In the genomic region with DNA sequence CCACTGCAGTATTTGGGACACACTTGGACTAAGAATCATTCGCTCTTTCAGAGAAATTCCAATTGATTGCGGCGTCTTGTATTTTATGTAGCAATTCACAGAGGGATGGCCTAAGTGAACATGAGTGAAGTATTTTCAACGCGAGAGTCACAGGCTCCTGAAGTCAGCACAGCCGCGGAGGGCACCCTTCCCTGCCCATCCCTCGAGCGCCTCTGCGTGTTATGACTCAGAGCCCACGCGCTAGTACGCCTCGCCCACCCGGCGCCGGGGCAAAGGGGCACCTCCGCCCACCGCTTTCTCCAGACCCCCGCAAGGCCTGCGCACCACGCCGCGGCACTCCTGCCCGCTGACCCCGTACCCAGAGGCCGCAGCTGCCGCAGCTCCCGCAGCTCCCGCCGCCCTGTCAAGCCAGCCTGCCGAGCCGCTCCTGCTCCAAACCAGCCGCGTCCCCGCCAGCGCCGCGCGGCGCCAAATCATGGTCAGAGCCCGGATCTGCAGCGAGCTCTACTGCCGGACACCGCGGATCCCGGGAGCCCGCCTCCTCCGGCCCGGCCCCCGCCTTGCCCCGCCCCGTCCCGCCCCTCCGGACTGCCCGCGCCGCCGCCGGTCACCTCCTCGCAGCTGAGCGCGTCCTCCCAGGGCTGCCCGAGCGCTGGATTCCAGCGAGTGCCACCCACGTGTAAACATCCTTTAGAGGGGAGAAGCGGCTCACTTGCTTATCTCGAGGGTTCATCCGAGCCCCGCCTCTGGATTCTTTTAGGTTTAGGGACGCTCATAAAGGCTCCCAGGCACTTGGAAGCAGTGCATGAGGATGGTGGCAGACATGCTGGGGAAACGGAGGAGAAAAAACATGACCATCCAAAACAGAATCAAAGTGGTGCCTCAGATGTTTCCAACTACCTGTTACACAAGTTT, we compare ENCODE assay signal across 8 cellular contexts. TPM values are rescaled to one million over a fixed set of nuclear protein-coding genes. Genes with fewer than 3 reads are reported as not detected.
DNase-seq lines count a peak whose midpoint lies in the region; TF ChIP-seq lines count a peak whose summit lies in the region.

TSS of gene GLRX2 (minus strand) at position 509 of the 915 bp plus-strand sequence. CDS start at position 477, 32 bp downstream.

- H2AFZ ChIP-seq in GM23248 = peak within 1 kb of the TSS; percentile 88
- peak within 1 kb of the TSS; percentile 100 for H2AFZ ChIP-seq in Karpas-422 (ENCODE audit: low read length)
- H2AFZ ChIP-seq in neural cell (ENCODE audit: low read depth, low read length) = peak within 1 kb of the TSS; percentile 38

- H3K27ac ChIP-seq in GM23248 = peak within 1 kb of the TSS; percentile 93
- H3K27ac ChIP-seq in Karpas-422 (ENCODE audit: low read length) = no peak within 1 kb of the TSS
- no peak within 1 kb of the TSS for H3K27ac ChIP-seq in neural cell (ENCODE audit: low read length)
- H3K27ac ChIP-seq in stomach = peak within 1 kb of the TSS; percentile 87 to 96 (median 94)

- H3K9me3 ChIP-seq in GM23248 (ENCODE audit: low read depth) (no peaks in the 10 kb centered on the region), Karpas-422 (ENCODE audit: low read length) (no peaks in the 10 kb centered on the region), neural cell (ENCODE audit: low read length) (no peaks in the 10 kb centered on the region), stomach (no peaks in the 10 kb centered on the region)

- H3K27me3 ChIP-seq in GM23248 (replicated peaks; ENCODE audit: insufficient read depth) (no peaks in the 10 kb centered on the region), Karpas-422 (ENCODE audit: low read length) (no peaks in the 10 kb centered on the region), neural cell (ENCODE audit: insufficient read depth, low read depth, low read length) (peaks cover 4% of the 10 kb centered on the region), stomach (no peaks in the 10 kb centered on the region)

- H3K36me3 ChIP-seq in GM23248 (ENCODE audit: low read depth) = 0 out of 2 replicates have a peak, but pooled peaks cover 8% of the 10 kb centered on the region
- H3K36me3 ChIP-seq in Karpas-422 (ENCODE audit: insufficient read depth, low read length) = peaks cover 10% of the 10 kb centered on the region; the same call in 1 of the 2 replicates
- H3K36me3 ChIP-seq in neural cell (ENCODE audit: insufficient read depth, low read length) = no peaks in the 10 kb centered on the region
- peaks cover 0 to 8% (median 6%) of the 10 kb centered on the region in 4 donors for H3K36me3 ChIP-seq in stomach

- WGBS in GM23248 (ENCODE audit: low coverage in 1 of 2, low lambda C conversion rate in 2 of 2, missing lambda C conversion rate in 2 of 2), 2 experiments = 2% methylated on average over 44 to 55 of the region's 73 CpGs
- 0 to 1% (median 0%) methylated on average over 26 to 73 of the region's 73 CpGs for WGBS in stomach, 5 donors

- H4K20me1 ChIP-seq in GM23248 (ENCODE audit: insufficient read depth) = no peaks in the 10 kb centered on the region
- H4K20me1 ChIP-seq in Karpas-422 (ENCODE audit: insufficient read depth, low read depth, low read length) = no peaks in the 10 kb centered on the region
- no peaks in the 10 kb centered on the region for H4K20me1 ChIP-seq in neural cell (ENCODE audit: insufficient read depth)

- H3K9me2 ChIP-seq in GM23248 (ENCODE audit: insufficient read depth) (no peaks in the 10 kb centered on the region), Karpas-422 (replicated peaks; ENCODE audit: insufficient read depth, low read length) (no peaks in the 10 kb centered on the region), neural cell (ENCODE audit: insufficient read depth, low read length) (no peaks in the 10 kb centered on the region)

- H3K79me2 ChIP-seq in GM23248 (ENCODE audit: insufficient read depth) = peaks cover 43% of the 10 kb centered on the region
- H3K79me2 ChIP-seq in Karpas-422 (ENCODE audit: low read length) = peaks cover 45% of the 10 kb centered on the region
- no peaks in the 10 kb centered on the region for H3K79me2 ChIP-seq in neural cell (replicated peaks; ENCODE audit: insufficient read depth, low read length)

- intact Hi-C loops in stomach (cut with DNase I; ENCODE audit: low total_unique reads) = loop anchor here (10.0 kb wide), 1 partner anchor 50 kb away; the partner anchor contains the start of genes RO60 and UCHL5

- H3F3A ChIP-seq in GM23248 (ENCODE audit: insufficient read depth) = peaks cover 39% of the 10 kb centered on the region
- peaks cover 5% of the 10 kb centered on the region for H3F3A ChIP-seq in neural cell (ENCODE audit: insufficient read depth, low read length, poor library complexity, severe bottlenecking)

- H3K4me1 ChIP-seq in GM23248 (ENCODE audit: insufficient read depth) (peaks cover 12% of the 10 kb centered on the region), Karpas-422 (ENCODE audit: low read length) (peaks cover 21% of the 10 kb centered on the region), stomach (peaks cover 5 to 29% (median 21%) of the 10 kb centered on the region in 4 donors)

- peak within 1 kb of the TSS; percentile 91 for H3K4me3 ChIP-seq in GM23248
- H3K4me3 ChIP-seq in Karpas-422 (ENCODE audit: low read length) = peak within 1 kb of the TSS; percentile 98
- peak within 1 kb of the TSS; percentile 83 for H3K4me3 ChIP-seq in fibroblast of the aortic adventitia (ENCODE audit: low read depth, low read length)
- peak within 1 kb of the TSS; percentile 87 for H3K4me3 ChIP-seq in neural cell (ENCODE audit: low read length)
- peak within 1 kb of the TSS; percentile 60 to 92 (median 80) for H3K4me3 ChIP-seq in stomach

- no peak for TF ChIP-seq CTCF in fibroblast of the aortic adventitia (IDR thresholded peaks at IDR 0.05; ENCODE audit: insufficient read depth, low read length)
- TF ChIP-seq CTCF in neural cell (IDR thresholded peaks at IDR 0.05; ENCODE audit: poor library complexity, severe bottlenecking) = peak; percentile 21
- TF ChIP-seq CTCF in stomach (IDR thresholded peaks at IDR 0.05) = no peak

- peak within 1 kb of the TSS; percentile 91 for H3K9ac ChIP-seq in GM23248
- H3K9ac ChIP-seq in Karpas-422 (ENCODE audit: low read length) = peak within 1 kb of the TSS; percentile 85
- H3K9ac ChIP-seq in neural cell (ENCODE audit: low read length) = peak within 1 kb of the TSS; percentile 58

- H3K4me2 ChIP-seq in GM23248 (ENCODE audit: unreplicated experiment) = peak within 1 kb of the TSS; percentile 88
- peak within 1 kb of the TSS; percentile 99 for H3K4me2 ChIP-seq in Karpas-422 (ENCODE audit: low read depth, low read length, poor library complexity, severe bottlenecking)
- peak within 1 kb of the TSS; percentile 92 for H3K4me2 ChIP-seq in neural cell (ENCODE audit: low read length)

- DNase-seq in ELR (ENCODE audit: low read depth) = peak; percentile 94
- DNase-seq in GM23248 = peak; percentile 97
- DNase-seq in Karpas-422 = peak; percentile 85
- peak; percentile 85 to 88 for DNase-seq in SHP77 (lab: John Stamatoyannopoulos, UW)
- peak; percentile 87 for DNase-seq in activated effector memory CD4-positive, alpha-beta T cell treated with anti-CD3 and anti-CD28 coated beads, Interleukin-2, amount 50 U/mL, for 16 hours
- DNase-seq in fibroblast of the aortic adventitia (ENCODE audit: low read depth) = peak; percentile 85
- DNase-seq in stomach = peak; percentile 88

- peak in 1 of 4 donors; percentile 30 for TF ChIP-seq POLR2A in stomach (IDR thresholded peaks at IDR 0.05)

- in situ Hi-C loops in GM23248 (cut with MboI) = no loop called here

- peak; percentile 9 for TF ChIP-seq RAD21 in neural cell (conservative IDR thresholded peaks at IDR 0.05)

- TF ChIP-seq EP300 in neural cell (conservative IDR thresholded peaks at IDR 0.05; ENCODE audit: poor library complexity, severe bottlenecking) (no peak), stomach (IDR thresholded peaks at IDR 0.05) (no peak)

TF ChIP-seq in neural cell, 6 proteins besides CTCF, POLR2A, EP300 and RAD21:
- TF ChIP-seq POLR2AphosphoS5 (IDR thresholded peaks at IDR 0.05) (no peak), MXI1 (conservative IDR thresholded peaks at IDR 0.05; ENCODE audit: poor library complexity, severe bottlenecking) (peak; percentile 59)
- TF ChIP-seq, protein P1, sequence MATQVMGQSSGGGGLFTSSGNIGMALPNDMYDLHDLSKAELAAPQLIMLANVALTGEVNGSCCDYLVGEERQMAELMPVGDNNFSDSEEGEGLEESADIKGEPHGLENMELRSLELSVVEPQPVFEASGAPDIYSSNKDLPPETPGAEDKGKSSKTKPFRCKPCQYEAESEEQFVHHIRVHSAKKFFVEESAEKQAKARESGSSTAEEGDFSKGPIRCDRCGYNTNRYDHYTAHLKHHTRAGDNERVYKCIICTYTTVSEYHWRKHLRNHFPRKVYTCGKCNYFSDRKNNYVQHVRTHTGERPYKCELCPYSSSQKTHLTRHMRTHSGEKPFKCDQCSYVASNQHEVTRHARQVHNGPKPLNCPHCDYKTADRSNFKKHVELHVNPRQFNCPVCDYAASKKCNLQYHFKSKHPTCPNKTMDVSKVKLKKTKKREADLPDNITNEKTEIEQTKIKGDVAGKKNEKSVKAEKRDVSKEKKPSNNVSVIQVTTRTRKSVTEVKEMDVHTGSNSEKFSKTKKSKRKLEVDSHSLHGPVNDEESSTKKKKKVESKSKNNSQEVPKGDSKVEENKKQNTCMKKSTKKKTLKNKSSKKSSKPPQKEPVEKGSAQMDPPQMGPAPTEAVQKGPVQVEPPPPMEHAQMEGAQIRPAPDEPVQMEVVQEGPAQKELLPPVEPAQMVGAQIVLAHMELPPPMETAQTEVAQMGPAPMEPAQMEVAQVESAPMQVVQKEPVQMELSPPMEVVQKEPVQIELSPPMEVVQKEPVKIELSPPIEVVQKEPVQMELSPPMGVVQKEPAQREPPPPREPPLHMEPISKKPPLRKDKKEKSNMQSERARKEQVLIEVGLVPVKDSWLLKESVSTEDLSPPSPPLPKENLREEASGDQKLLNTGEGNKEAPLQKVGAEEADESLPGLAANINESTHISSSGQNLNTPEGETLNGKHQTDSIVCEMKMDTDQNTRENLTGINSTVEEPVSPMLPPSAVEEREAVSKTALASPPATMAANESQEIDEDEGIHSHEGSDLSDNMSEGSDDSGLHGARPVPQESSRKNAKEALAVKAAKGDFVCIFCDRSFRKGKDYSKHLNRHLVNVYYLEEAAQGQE (IDR thresholded peaks at IDR 0.05; ENCODE audit: borderline replicate concordance) = peak; percentile 8

RNA-seq across cellular contexts. Expression of gene GLRX2, which starts in this region (rescaled TPM):
- 8.6 and 10.7 TPM in 2 replicates for total RNA-seq in GM23248 (2014; rRNA removed; shearing (Covaris generic))
- polyA plus RNA-seq in GM23248 (2016; fragmentation: Nextera tagmentation; extraction: Ambion mirVana) = 57.5 and 60.0 TPM in 2 replicates
- total RNA-seq in Karpas-422 (2014; rRNA removed; shearing (Covaris generic); ENCODE audit: low replicate concordance) = 13.3 and 30.9 TPM in 2 replicates
- total RNA-seq in fibroblast of the aortic adventitia (ENCODE audit: low replicate concordance) = 4.3 and 25.7 TPM in 2 replicates
- 4.8 and 6.6 TPM in 2 replicates for polyA plus RNA-seq in neural cell
- 3.5 and 3.9 TPM in 2 replicates for polyA minus RNA-seq in neural cell
- 1 to 10 TPM; 1.2 to 6.6 (median 4.3) TPM for total RNA-seq in stomach
- polyA plus RNA-seq in stomach = 10 to 100 TPM; 18.0 to 18.7 (median 18.4) TPM

Comparison
In these comparisons a context has a peak if more than half of its experiments do, and no peak if none do; other contexts are left out.
1. H2AFZ ChIP-seq: peak in every context shown above with its lines; median percentile 100 in Karpas-422; 88 in GM23248; 38 in neural cell.
2. H3K27ac ChIP-seq: peak in GM23248 (single experiment) and stomach (5 of 5); none in Karpas-422 (single experiment) and neural cell (single experiment).
3. Peak in every context shown above with its lines, with median percentiles within 50 percentile points of each other: DNase-seq, H3K4me2 ChIP-seq, H3K4me3 ChIP-seq and H3K9ac ChIP-seq.